ENCODE assay signal across 9 cellular contexts in the genomic region with DNA sequence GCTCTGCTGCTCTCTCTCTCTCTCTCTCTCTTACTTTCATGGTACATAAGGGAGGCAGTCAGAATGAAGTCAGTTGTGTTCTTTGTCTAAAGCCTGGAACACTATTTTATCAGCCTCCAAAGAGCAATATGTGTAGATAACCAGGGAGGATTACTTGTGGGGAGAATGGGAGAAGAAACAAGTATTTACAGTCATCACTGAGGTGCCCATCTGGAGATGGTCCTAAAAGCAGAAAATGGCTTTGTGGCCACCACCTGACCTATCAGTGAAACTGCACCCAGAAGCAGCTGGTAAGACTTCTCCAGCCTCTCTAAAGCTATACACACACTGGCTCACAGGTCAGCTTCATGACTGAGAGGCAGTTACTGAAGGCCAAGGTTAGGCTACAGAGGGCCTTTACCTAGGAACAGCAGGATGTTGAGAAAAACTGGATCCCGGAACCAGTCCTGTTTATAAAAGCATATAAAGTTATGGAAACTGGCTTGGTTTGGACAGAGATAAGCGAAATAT.
DNase-seq lines count a peak whose midpoint lies in the region; ATAC-seq and TF ChIP-seq lines count a peak whose summit lies in the region.
"Had no signal": no experiment of that assay in that cellular context is flagged by ENCODE, and none has a peak within 500 bp of the region (broad histone marks: within the 10 kb centered on the region; RNA-seq: fewer than 3 reads in every experiment).

No MANE protein-coding gene starts in this region.

- in situ Hi-C loops in Caki2 (cut with HindIII; ENCODE audit: low pct_unique_long_range_greater_than_20kb, low sequenced_read_pairs), result loop anchor here (10.0 kb wide), 1 partner anchor 460 kb away; no protein-coding TSS in a partner anchor

- H3F3A ChIP-seq in neural cell (ENCODE audit: insufficient read depth, low read length, poor library complexity, severe bottlenecking), result no peaks in the 10 kb centered on the region

- peak; percentile 85 for ATAC-seq in GM19043 (IDR thresholded peaks at IDR 0.05; ENCODE audit: low read depth, unreplicated experiment)
- ATAC-seq in HG03196 (IDR thresholded peaks at IDR 0.05; ENCODE audit: unreplicated experiment), result peak; percentile 85

- peak; percentile 55 for TF ChIP-seq CTCF in epithelial cell of esophagus (IDR thresholded peaks at IDR 0.05; ENCODE audit: insufficient read depth, low read depth, low read length, missing control alignments)
- peak; percentile 62 for TF ChIP-seq CTCF in neural cell (IDR thresholded peaks at IDR 0.05; ENCODE audit: poor library complexity, severe bottlenecking)
- TF ChIP-seq CTCF in spleen (IDR thresholded peaks at IDR 0.05 in 8 of 11, conservative IDR thresholded peaks at IDR 0.05 in 3 of 11), result peak in 3 of 11 experiments; percentile 16 to 30 (median 27)

- no peak for TF ChIP-seq POLR2A in spleen (IDR thresholded peaks at IDR 0.05)

- intact Hi-C loops in spleen (cut with DNase I; ENCODE audit: low total_unique reads), result no loop called here

- H3K27ac ChIP-seq in neural cell (ENCODE audit: low read length) (no peak overlapping the region), spleen (no peak overlapping the region)
- H3K27ac ChIP-seq: parathyroid adenoma had no signal

- H3K27me3 ChIP-seq in neural cell (ENCODE audit: insufficient read depth, low read depth, low read length), result no peaks in the 10 kb centered on the region
- no peaks in the 10 kb centered on the region for H3K27me3 ChIP-seq in spleen (replicated peaks in 1 of 7)

- H3K9ac ChIP-seq in neural cell (ENCODE audit: low read length), result no peak overlapping the region
- H3K9ac ChIP-seq: parathyroid adenoma had no signal

- H3K4me2 ChIP-seq in neural cell (ENCODE audit: low read length), result no peak overlapping the region

- peaks cover 0 to 39% (median 8%) of the 10 kb centered on the region in 6 donors for H3K4me1 ChIP-seq in spleen
- H3K4me1 ChIP-seq: parathyroid adenoma had no signal

- TF ChIP-seq EP300 in neural cell (conservative IDR thresholded peaks at IDR 0.05; ENCODE audit: poor library complexity, severe bottlenecking), result no peak

- DNase-seq in Caki2 (ENCODE audit: low read depth) (peak; percentile 36), OCI-M1 (lab: John Stamatoyannopoulos, UW) (peak; percentile 88), epithelial cell of esophagus (ENCODE audit: low read depth) (peak; percentile 57), spleen (no peak)
- DNase-seq in stimulated activated CD4-positive, alpha-beta T cell treated with anti-CD3 and anti-CD28 coated beads, Interleukin-4, amount 100 ng/mL, for 24 hours, result no peak

- no peak overlapping the region for H2AFZ ChIP-seq in neural cell (ENCODE audit: low read depth, low read length)
- H2AFZ ChIP-seq: parathyroid adenoma had no signal

- H3K9me3 ChIP-seq in neural cell (ENCODE audit: low read length) (no peaks in the 10 kb centered on the region), spleen (no peaks in the 10 kb centered on the region)

- WGBS in spleen, 5 donors, result 86 to 94% (median 92%) methylated on average over 2 of the region's 2 CpGs

- peak; percentile 59 for TF ChIP-seq RAD21 in neural cell (conservative IDR thresholded peaks at IDR 0.05)

- H3K4me3 ChIP-seq in epithelial cell of esophagus (ENCODE audit: low read length) (no peak overlapping the region), neural cell (ENCODE audit: low read length) (no peak overlapping the region), spleen (no peak overlapping the region)

- peaks cover 9% of the 10 kb centered on the region for H3K79me2 ChIP-seq in neural cell (replicated peaks; ENCODE audit: insufficient read depth, low read length)

- no peaks in the 10 kb centered on the region for H4K20me1 ChIP-seq in neural cell (ENCODE audit: insufficient read depth)

- no peaks in the 10 kb centered on the region for H3K36me3 ChIP-seq in neural cell (ENCODE audit: insufficient read depth, low read length)
- H3K36me3 ChIP-seq in spleen, result peaks cover 0 to 10% (median 0%) of the 10 kb centered on the region in 6 donors

- H3K9me2 ChIP-seq in neural cell (ENCODE audit: insufficient read depth, low read length), result no peaks in the 10 kb centered on the region

TF ChIP-seq in neural cell, 6 proteins besides CTCF, POLR2A, EP300 and RAD21:
- TF ChIP-seq EZH2 (IDR thresholded peaks at IDR 0.05; ENCODE audit: borderline replicate concordance, insufficient read depth, low read length, poor library complexity, severe bottlenecking), result no peak
- peak; percentile 62 for TF ChIP-seq SMC3 (conservative IDR thresholded peaks at IDR 0.05; ENCODE audit: poor library complexity)

Comparison
In these comparisons a context has a peak if more than half of its experiments do, and no peak if none do; other contexts are left out.
1. DNase-seq: peak in Caki2 (single experiment), OCI-M1 (single experiment) and epithelial cell of esophagus (single experiment); none in spleen (single experiment) and stimulated activated CD4-positive, alpha-beta T cell treated with anti-CD3 and anti-CD28 coated beads, Interleukin-4, amount 100 ng/mL, for 24 hours (single experiment).